8 cellular contexts compared by ENCODE assay signal in the genomic region with DNA sequence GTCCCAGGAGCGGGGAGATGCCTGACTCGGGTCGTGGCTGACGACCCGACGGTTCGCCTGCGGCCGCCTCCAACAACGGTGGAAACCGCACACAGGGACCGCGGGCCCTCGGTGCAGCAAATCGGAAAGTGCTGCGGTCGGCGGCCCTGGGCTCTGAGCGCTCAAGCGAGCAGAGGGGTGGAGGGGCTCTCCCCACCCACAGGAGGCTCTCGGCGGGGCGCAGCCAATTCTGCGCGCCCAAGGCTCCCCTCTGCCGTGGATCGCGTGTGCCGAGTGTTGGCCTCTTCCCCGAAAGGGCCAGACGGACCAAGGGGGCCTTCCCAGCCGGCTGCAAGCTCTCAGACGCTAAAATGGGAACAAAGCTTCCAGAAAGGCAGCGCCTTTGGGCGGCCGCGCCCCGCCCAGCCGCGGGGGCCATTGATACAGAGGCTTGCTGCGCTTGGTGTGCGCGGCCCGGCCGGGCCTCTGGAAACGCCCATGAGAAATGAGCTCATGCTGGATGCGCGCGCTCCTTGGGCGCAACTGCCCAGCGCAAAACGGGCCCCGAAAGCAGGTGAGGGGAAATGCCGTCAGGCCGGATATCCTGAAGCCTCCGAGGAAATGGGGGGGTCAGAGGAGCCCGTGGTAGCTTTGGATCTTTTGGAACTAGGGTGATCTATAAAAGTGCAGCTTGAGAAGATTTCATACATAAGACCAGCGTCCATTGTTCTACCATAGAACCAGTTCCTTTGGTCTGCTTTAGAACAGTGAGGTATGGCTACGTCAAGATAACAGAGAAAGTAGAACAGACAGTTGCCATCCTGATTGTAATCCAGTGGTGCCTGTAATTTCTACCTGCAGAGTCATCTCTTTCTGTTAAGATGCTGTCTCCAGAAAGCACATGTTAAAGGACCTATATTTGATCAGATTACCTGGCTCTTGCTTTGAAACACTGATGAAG. TPM values are rescaled to one million over a fixed set of nuclear protein-coding genes. Genes with fewer than 3 reads are reported as not detected.
DNase-seq lines count a peak whose midpoint lies in the region; ATAC-seq, FAIRE-seq and TF ChIP-seq lines count a peak whose summit lies in the region.

No MANE protein-coding gene starts in this region.

- peaks cover 2% of the 10 kb centered on the region for H3K36me3 Mint-ChIP-seq in astrocyte (ENCODE audit: low read depth, unreplicated experiment)

- peaks cover 4% of the 10 kb centered on the region for H3K4me1 Mint-ChIP-seq in astrocyte (ENCODE audit: low read depth, unreplicated experiment)

- peak overlapping the region; percentile 83 for H3K4me2 ChIP-seq in astrocyte (ENCODE audit: low read length)

- FAIRE-seq in astrocyte (lab: Jason Lieb, UNC): peak; percentile 45
- no peak for FAIRE-seq in D721Med (lab: Jason Lieb, UNC)

- TF ChIP-seq CTCF in astrocyte (IDR thresholded peaks at IDR 0.05; ENCODE audit: insufficient read depth, low read depth, low read length) (no peak), D721Med (IDR thresholded peaks at IDR 0.05; ENCODE audit: insufficient read depth, missing control alignments) (no peak)

- peak overlapping the region; percentile 100 for H3K27ac ChIP-seq in astrocyte (ENCODE audit: low read depth, low read length)

- H4K20me1 ChIP-seq in astrocyte (ENCODE audit: insufficient read depth, low read length): peaks cover 31% of the 10 kb centered on the region

- H3K4me1 ChIP-seq in astrocyte (ENCODE audit: insufficient read depth, low read length): peaks cover 8% of the 10 kb centered on the region

- ATAC-seq in GM18502 (IDR thresholded peaks at IDR 0.05; ENCODE audit: poor library complexity, unreplicated experiment) (peak; percentile 51), HG02870 (IDR thresholded peaks at IDR 0.05; ENCODE audit: unreplicated experiment) (peak; percentile 38)

- peak overlapping the region; percentile 79 for H2AFZ ChIP-seq in astrocyte (ENCODE audit: low read depth, low read length)

- peaks cover 5% of the 10 kb centered on the region for H3K36me3 ChIP-seq in astrocyte (ENCODE audit: insufficient read depth, low read length)

- DNase-seq in NCI-H1694 (lab: John Stamatoyannopoulos, UW) (peak; percentile 75), T-helper 22 cell (ENCODE audit: low read depth) (peak; percentile 77), astrocyte (ENCODE audit: low read depth) (peak; percentile 80), hippocampal formation (lab: John Stamatoyannopoulos, UW) (peak; percentile 57 to 72), retina (peak; percentile 96), D721Med (ENCODE audit: insufficient read length, low spot score) (no peak)

- no peaks in the 10 kb centered on the region for H3K9me3 ChIP-seq in astrocyte (ENCODE audit: insufficient read depth, low read depth, low read length)

- H3K27me3 ChIP-seq in astrocyte (ENCODE audit: insufficient read depth, low read length): no peaks in the 10 kb centered on the region

- peaks cover 50% of the 10 kb centered on the region for H3K79me2 ChIP-seq in astrocyte (ENCODE audit: insufficient read depth, low read length)

- peak overlapping the region; percentile 97 for H3K27ac Mint-ChIP-seq in astrocyte (ENCODE audit: unreplicated experiment)

- H3K9me3 Mint-ChIP-seq in astrocyte (ENCODE audit: unreplicated experiment): no peaks in the 10 kb centered on the region

- H3K4me3 ChIP-seq in astrocyte (ENCODE audit: insufficient read depth, low read depth, low read length): peak overlapping the region; percentile 79

- H3K9ac ChIP-seq in astrocyte (ENCODE audit: low read length): peak overlapping the region; percentile 99

- no peaks in the 10 kb centered on the region for H3K27me3 Mint-ChIP-seq in astrocyte (ENCODE audit: low read depth, unreplicated experiment)

- no peak overlapping the region for H3K4me3 Mint-ChIP-seq in astrocyte (ENCODE audit: unreplicated experiment)

RNA-seq across cellular contexts. Expression of gene GSK3B, which starts 1.2 kb away (rescaled TPM):
- total RNA-seq in astrocyte: 68.0 and 80.6 TPM in 2 replicates
